12 cellular contexts compared by ENCODE assay signal in genomic region chr3:118818386-118818785, GRCh38.
DNase-seq lines count a peak whose midpoint lies in the region; ATAC-seq, FAIRE-seq and TF ChIP-seq lines count a peak whose summit lies in the region.
"Had no signal": no experiment of that assay in that cellular context is flagged by ENCODE, and none has a peak within 500 bp of the region (broad histone marks: within the 10 kb centered on the region; RNA-seq: fewer than 3 reads in every experiment).

No MANE protein-coding gene starts in this region.

- no peaks in the 10 kb centered on the region for H3K9me3 ChIP-seq in left lung
- H3K9me3 ChIP-seq: SJCRH30 had no signal

- DNase-seq in AG08396 (ENCODE audit: low spot score) (peak; percentile 36), HS-27A (ENCODE audit: low read depth) (peak; percentile 62), bronchial epithelial cell (ENCODE audit: low read depth) (peak; percentile 38), left lung (no peak), NCI-H2227 (lab: John Stamatoyannopoulos, UW; ENCODE audit: unreplicated experiment) (no peak), NCI-H2081 treated with DMSO at 0.1 percent for 48 hours (lab: John Stamatoyannopoulos, UW) (no peak), T-helper 9 cell (no peak)
- DNase-seq in activated effector memory CD4-positive, alpha-beta T cell treated with Interleukin-2 at 50 U/mL for 16 hours = no peak
- DNase-seq: activated CD8-positive, alpha-beta memory T cell treated with anti-CD3 and anti-CD28 coated beads for 24 hours; activated gamma-delta T cell had no signal

- no peaks in the 10 kb centered on the region for H3K36me3 ChIP-seq in bronchial epithelial cell (ENCODE audit: control insufficient read depth, insufficient read depth, low read length)
- no peaks in the 10 kb centered on the region for H3K36me3 ChIP-seq in left lung
- H3K36me3 ChIP-seq: SJCRH30 had no signal

- H3K4me3 ChIP-seq in bronchial epithelial cell (ENCODE audit: low read depth, low read length) (no peak overlapping the region), left lung (no peak overlapping the region)
- H3K4me3 ChIP-seq: SJCRH30 had no signal

- FAIRE-seq in bronchial epithelial cell (lab: Jason Lieb, UNC) = no peak
- FAIRE-seq: TTC549 had no signal

- H3K4me1 ChIP-seq in left lung = no peaks in the 10 kb centered on the region
- H3K4me1 ChIP-seq: SJCRH30 had no signal

- peak; percentile 52 for ATAC-seq in left lung

- TF ChIP-seq CTCF in bronchial epithelial cell (IDR thresholded peaks at IDR 0.05; ENCODE audit: insufficient read depth, low read length, severe bottlenecking) (no peak), left lung (IDR thresholded peaks at IDR 0.05) (no peak)

- H3K27ac ChIP-seq in left lung = no peak overlapping the region
- H3K27ac ChIP-seq: SJCRH30 had no signal

- intact Hi-C loops in left lung (cut with DNase I) = no loop called here

- H3K27me3 ChIP-seq in bronchial epithelial cell (ENCODE audit: control insufficient read depth, insufficient read depth, low read length) (no peaks in the 10 kb centered on the region), left lung (no peaks in the 10 kb centered on the region)
- H3K27me3 ChIP-seq: SJCRH30 had no signal

Comparison
In these comparisons a context has a peak if more than half of its experiments do, and no peak if none do; other contexts are left out.
1. DNase-seq: peak in AG08396 (single experiment), HS-27A (single experiment) and bronchial epithelial cell (single experiment); none in left lung (0 of 2), NCI-H2227 (single experiment), activated effector memory CD4-positive, alpha-beta T cell treated with Interleukin-2 at 50 U/mL for 16 hours (single experiment), NCI-H2081 treated with DMSO at 0.1 percent for 48 hours (single experiment) and T-helper 9 cell (single experiment).